8 cellular contexts compared by ENCODE assay signal in the genomic region with DNA sequence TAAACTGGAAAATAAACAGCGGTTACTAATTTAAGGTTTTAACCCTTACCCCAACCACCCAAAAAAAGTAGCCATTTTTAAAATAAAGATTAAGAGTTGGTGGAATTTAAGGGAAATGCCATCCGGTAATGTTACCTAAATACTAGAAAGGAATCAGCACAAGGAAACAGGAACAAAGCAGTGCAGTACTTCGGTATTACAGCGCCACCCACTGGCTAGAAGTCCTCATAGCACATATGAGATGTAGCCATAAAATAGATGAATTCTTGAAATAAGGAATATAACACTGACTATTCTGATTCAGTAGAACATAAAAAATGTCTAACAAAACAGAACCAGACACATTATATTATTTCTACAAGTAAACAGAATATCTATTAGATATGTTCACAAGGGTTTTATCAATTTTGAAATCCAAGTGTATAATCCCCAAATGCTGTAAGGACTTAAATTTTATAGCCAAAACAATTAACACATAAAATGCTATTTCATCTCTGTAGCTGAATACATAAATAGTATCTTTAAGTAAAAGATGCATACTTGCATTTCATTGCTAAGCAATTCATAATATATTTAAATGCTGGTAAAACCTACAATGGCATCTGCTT.
DNase-seq lines count a peak whose midpoint lies in the region; ATAC-seq and TF ChIP-seq lines count a peak whose summit lies in the region.

No MANE protein-coding gene starts in this region.

- H3K9me3 ChIP-seq in iPS DF 6.9 (ENCODE audit: control insufficient read depth, insufficient read depth, low read length): no peaks in the 10 kb centered on the region

- no CpG with 5 or more reads among the region's 4 CpGs for WGBS in iPS DF 6.9 (ENCODE audit: insufficient coverage, insufficient read length)

- TF ChIP-seq CTCF in astrocyte of the spinal cord (IDR thresholded peaks at IDR 0.05; ENCODE audit: low read depth, low read length): peak; percentile 80

- in situ Hi-C loops in astrocyte of the spinal cord (cut with HindIII; ENCODE audit: low sequenced_read_pairs): no loop called here

- H3K4me3 ChIP-seq in astrocyte of the spinal cord (ENCODE audit: low read depth, low read length): no peak overlapping the region
- H3K4me3 ChIP-seq in iPS DF 6.9 (ENCODE audit: low read length): no peak overlapping the region

- H3K36me3 ChIP-seq in iPS DF 6.9 (ENCODE audit: control insufficient read depth, insufficient read depth, low read length): no peaks in the 10 kb centered on the region

- H3K27ac ChIP-seq in iPS DF 6.9 (ENCODE audit: low read length): no peak overlapping the region

- no peaks in the 10 kb centered on the region for H3K27me3 ChIP-seq in iPS DF 6.9 (ENCODE audit: control insufficient read depth, insufficient read depth, low read length)

- ATAC-seq in HG02678 (IDR thresholded peaks at IDR 0.05; ENCODE audit: unreplicated experiment): peak; percentile 87

- DNase-seq in SIG-M5 treated with dmso at 0.1 percent for 504 hours (lab: John Stamatoyannopoulos, UW; ENCODE audit: unreplicated experiment) (peak; percentile 77), SIG-M5 (lab: John Stamatoyannopoulos, UW) (no peak), NCI-H1436 treated with DMSO at 0.1 percent for 48 hours (lab: John Stamatoyannopoulos, UW) (peak; percentile 30), T-helper 2 cell (peak in 4 of 5 experiments; percentile 2 to 52 (median 39)), astrocyte of the spinal cord (ENCODE audit: low read depth, low spot score) (peak; percentile 70), iPS DF 6.9 (ENCODE audit: low read depth, low spot score) (peak; percentile 35)
- DNase-seq in stimulated activated CD4-positive, alpha-beta T cell treated with anti-CD3 and anti-CD28 coated beads, Interleukin-12 subunit alpha, Interleukin-12 subunit beta, amount 100 ng/mL, for 48 hours (ENCODE audit: low read depth in 2 of 3, low spot score in 1 of 3): peak; percentile 45 to 63 (median 47)

- H3K4me1 ChIP-seq in iPS DF 6.9 (ENCODE audit: control insufficient read depth, insufficient read depth, low read length): no peaks in the 10 kb centered on the region
